In the genomic region with DNA sequence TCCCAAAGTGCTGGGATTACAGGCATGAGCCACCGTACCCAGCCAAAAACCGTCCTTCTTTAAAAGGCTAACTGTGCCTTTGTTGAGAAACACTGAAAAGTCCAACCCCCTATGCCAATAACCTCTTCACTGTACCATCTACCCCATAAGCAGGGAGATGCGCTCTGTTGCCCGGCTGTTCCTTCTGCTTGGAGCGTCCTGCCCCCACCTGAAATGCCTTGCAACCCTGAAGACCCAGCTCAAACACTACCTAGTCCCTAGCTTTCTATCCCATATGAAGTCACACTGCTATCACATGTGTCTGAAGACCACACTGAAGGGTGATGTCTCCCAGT, we compare ENCODE assay signal across 9 cellular contexts. TPM values are rescaled to one million over a fixed set of nuclear protein-coding genes. Genes with fewer than 3 reads are reported as not detected.
DNase-seq lines count a peak whose midpoint lies in the region; ATAC-seq, FAIRE-seq and TF ChIP-seq lines count a peak whose summit lies in the region.
"Had no signal": no experiment of that assay in that cellular context is flagged by ENCODE, and none has a peak within 500 bp of the region (broad histone marks: within the 10 kb centered on the region; RNA-seq: fewer than 3 reads in every experiment).

No MANE protein-coding gene starts in this region.

- TF ChIP-seq EP300 in K562 (IDR thresholded peaks at IDR 0.05; ENCODE audit: low read length): no peak

- H4K20me1 ChIP-seq in BLaER1 (peaks cover 37% of the 10 kb centered on the region), DND-41 (ENCODE audit: insufficient read depth, low read length) (peaks cover 47% of the 10 kb centered on the region), K562 (replicated peaks; ENCODE audit: control insufficient read depth, insufficient read depth, low read length) (peaks cover 12% of the 10 kb centered on the region)

- ATAC-seq in DND-41 (ENCODE audit: insufficient read depth, low read depth) (peak; percentile 49; the same call in 2 of the 3 replicates), K562 (no peak), HG03095 (IDR thresholded peaks at IDR 0.05; ENCODE audit: unreplicated experiment) (no peak)
- no peak for ATAC-seq in natural killer cell treated with Interleukin-12 subunit alpha and Interleukin-12 subunit beta and Interleukin-15 and Interleukin-18, amount 100 ng/mL, for 72 hours

- peaks cover 53% of the 10 kb centered on the region for H3K36me3 ChIP-seq in BLaER1
- H3K36me3 ChIP-seq in DND-41 (ENCODE audit: insufficient read depth, low read length): peaks cover 49% of the 10 kb centered on the region
- peaks cover 67% of the 10 kb centered on the region; the same call in 2 of the 3 replicates for H3K36me3 ChIP-seq in K562 (ENCODE audit: control insufficient read depth, insufficient read depth, low read length)
- peaks cover 32% of the 10 kb centered on the region for H3K36me3 ChIP-seq in SJCRH30

- no peak for TF ChIP-seq POLR2A in K562 (conservative IDR thresholded peaks at IDR 0.05)

- peaks cover 29 to 38% of the 10 kb centered on the region in 2 donors for H3K4me1 Mint-ChIP-seq in natural killer cell treated with Interleukin-12 subunit alpha and Interleukin-12 subunit beta and Interleukin-15 and Interleukin-18, amount 100 ng/mL, for 72 hours (ENCODE audit: low read depth in 2 of 2)

- no peaks in the 10 kb centered on the region for H3K27me3 ChIP-seq in BLaER1
- H3K27me3 ChIP-seq in DND-41 (ENCODE audit: insufficient read depth, low read length, poor library complexity): no peaks in the 10 kb centered on the region
- H3K27me3 ChIP-seq in K562 (ENCODE audit: control insufficient read depth in 2 of 2, insufficient read depth in 2 of 2, low read length in 2 of 2): no peaks in the 10 kb centered on the region
- no peaks in the 10 kb centered on the region for H3K27me3 ChIP-seq in SJCRH30

- H3K9me1 ChIP-seq in K562 (ENCODE audit: control insufficient read depth, insufficient read depth, low read length): no peaks in the 10 kb centered on the region

- H3K79me2 ChIP-seq in DND-41 (ENCODE audit: insufficient read depth, low read length): peaks cover 27% of the 10 kb centered on the region
- H3K79me2 ChIP-seq in K562 (ENCODE audit: control insufficient read depth, insufficient read depth, low read length): peaks cover 30% of the 10 kb centered on the region

- H3K4me3 Mint-ChIP-seq in natural killer cell treated with Interleukin-12 subunit alpha and Interleukin-12 subunit beta and Interleukin-15 and Interleukin-18, amount 100 ng/mL, for 72 hours: peak overlapping the region; percentile 68

- POLR2A ChIA-PET in K562 (lab: Yijun Ruan, JAX): interaction anchor here (0.6 to 1.7 kb wide), 4 partner anchors 73 to 377 kb away, joined by 3 to 7 read pairs (median 4); partner anchors contain the start of gene SNAI1

- H3K4me1 ChIP-seq in BLaER1 (peaks cover 34% of the 10 kb centered on the region), DND-41 (ENCODE audit: insufficient read depth, low read length) (no peaks in the 10 kb centered on the region), K562 (replicated peaks in 1 of 2; ENCODE audit: control insufficient read depth in 2 of 2, insufficient read depth in 2 of 2, low read length in 2 of 2) (peaks cover 4 to 20% of the 10 kb centered on the region in 2 experiments), SJCRH30 (peaks cover 18% of the 10 kb centered on the region)

- intact Hi-C loops in K562 (cut with micrococcal nuclease): loop anchor here (5.0 kb wide), 2 partner anchors 67 to 82 kb away; partner anchors contain the start of gene PEDS1

- H3K27ac Mint-ChIP-seq in natural killer cell treated with Interleukin-12 subunit alpha and Interleukin-12 subunit beta and Interleukin-15 and Interleukin-18, amount 100 ng/mL, for 72 hours: peak overlapping the region; percentile 50 to 81

- CTCF ChIA-PET in K562 (lab: Yijun Ruan, JAX; ENCODE audit: low intra/inter-chr PET ratio): interaction anchor here (1.1 to 2.4 kb wide), 5 partner anchors 84 to 474 kb away, joined by 3 to 18 read pairs (median 5); no protein-coding TSS in a partner anchor

- H3K27me3 Mint-ChIP-seq in natural killer cell treated with Interleukin-12 subunit alpha and Interleukin-12 subunit beta and Interleukin-15 and Interleukin-18, amount 100 ng/mL, for 72 hours: no peaks in the 10 kb centered on the region

- H3K4me2 ChIP-seq in BLaER1: peak overlapping the region; percentile 87
- H3K4me2 ChIP-seq in DND-41 (ENCODE audit: insufficient read depth, low read length): no peak overlapping the region
- H3K4me2 ChIP-seq in K562 (ENCODE audit: insufficient read depth, low read length): no peak overlapping the region

- peaks cover 6% of the 10 kb centered on the region for H3K36me3 Mint-ChIP-seq in natural killer cell treated with Interleukin-12 subunit alpha and Interleukin-12 subunit beta and Interleukin-15 and Interleukin-18, amount 100 ng/mL, for 72 hours

- TF ChIP-seq CTCF in DND-41 (IDR thresholded peaks at IDR 0.05; ENCODE audit: borderline replicate concordance, extremely low read depth, low read length, poor library complexity, severe bottlenecking) (no peak), K562 (IDR thresholded peaks at IDR 0.05 in 2 of 3, conservative IDR thresholded peaks at IDR 0.05 in 1 of 3; ENCODE audit: insufficient read depth in 2 of 3, low read depth in 1 of 3, low read length in 3 of 3) (no peak)

- H2AFZ ChIP-seq in DND-41 (ENCODE audit: low read depth, low read length) (no peak overlapping the region), K562 (ENCODE audit: low read depth, low read length) (no peak overlapping the region)

- H3K9me3 ChIP-seq in BLaER1: no peaks in the 10 kb centered on the region
- no peaks in the 10 kb centered on the region for H3K9me3 ChIP-seq in DND-41 (ENCODE audit: insufficient read depth, low read length, severe bottlenecking)
- no peaks in the 10 kb centered on the region for H3K9me3 ChIP-seq in K562 (replicated peaks; ENCODE audit: control insufficient read depth, insufficient read depth, low read depth, low read length)
- no peaks in the 10 kb centered on the region for H3K9me3 ChIP-seq in SJCRH30 (replicated peaks)
- H3K9me3 ChIP-seq: thoracic aorta had no signal

- H3K4me3 ChIP-seq in BLaER1: no peak overlapping the region
- no peak overlapping the region for H3K4me3 ChIP-seq in DND-41 (ENCODE audit: low read depth in 1 of 2, low read length in 2 of 2)
- H3K4me3 ChIP-seq in K562: no peak overlapping the region
- no peak overlapping the region for H3K4me3 ChIP-seq in SJCRH30

- DNase-seq in DND-41: no peak
- DNase-seq in K562 (ENCODE audit: extremely low read depth in 1 of 4, low spot score in 3 of 4): no peak
- DNase-seq in natural killer cell treated with Interleukin-12 subunit alpha and Interleukin-12 subunit beta and Interleukin-15 and Interleukin-18, amount 100 ng/mL, for 72 hours (ENCODE audit: low spot score): no peak
- no peak for DNase-seq in NCI-H526 treated with DMSO at 0.1 percent for 48 hours (lab: John Stamatoyannopoulos, UW)
- no peak for DNase-seq in NCI-H69 (lab: John Stamatoyannopoulos, UW)
- no peak for DNase-seq in SJCRH30

- FAIRE-seq in K562 (lab: Jason Lieb, UNC): no peak

- H3K9me3 Mint-ChIP-seq in natural killer cell treated with Interleukin-12 subunit alpha and Interleukin-12 subunit beta and Interleukin-15 and Interleukin-18, amount 100 ng/mL, for 72 hours: no peaks in the 10 kb centered on the region

- H3K27ac ChIP-seq in BLaER1: peak overlapping the region; percentile 55; the same call in 1 of the 2 replicates
- no peak overlapping the region for H3K27ac ChIP-seq in DND-41 (ENCODE audit: low read length)
- no peak overlapping the region for H3K27ac ChIP-seq in K562 (ENCODE audit: extremely low read depth, low read depth, low read length)
- H3K27ac ChIP-seq in SJCRH30: no peak overlapping the region
- H3K27ac ChIP-seq: thoracic aorta had no signal

- WGBS in K562 (ENCODE audit: insufficient coverage, low coverage, missing lambda C conversion rate): 61% methylated on average over 5 of the region's 5 CpGs

- H3K9ac ChIP-seq in BLaER1 (peak overlapping the region; percentile 63; the same call in 1 of the 2 replicates), DND-41 (ENCODE audit: low read depth, low read length) (no peak overlapping the region), K562 (ENCODE audit: insufficient read depth in 1 of 2, low read depth in 2 of 2, low read length in 2 of 2) (no peak overlapping the region)

- BruUV-seq in K562 (replicated peaks; lab: Mats Ljungman, UMichigan): no TSS peak

- no peak for TF ChIP-seq RAD21 in K562 (CRISPR knock-in tag; conservative IDR thresholded peaks at IDR 0.05 in 1 of 2, IDR thresholded peaks at IDR 0.05 in 1 of 2)

- in situ Hi-C loops in K562 (cut with MboI): no loop called here

RNA-seq across cellular contexts. Expression of gene UBE2V1, which starts 27.8 kb away (rescaled TPM):
- 218 and 364 TPM in 2 replicates for total RNA-seq in K562 (2011; cell fraction: chromatin; rRNA removed; ENCODE audit: low replicate concordance)
- 115 and 134 TPM in 2 replicates for total RNA-seq in K562 (2011; cell fraction: nucleolus; rRNA removed)
- total RNA-seq in K562 (2011; cell fraction: nucleoplasm; rRNA removed): 295 and 429 TPM in 2 replicates
- total RNA-seq in K562 (2014; rRNA removed): 62.8 and 94.6 TPM in 2 replicates
- total RNA-seq in K562 (2014; rRNA removed; fragmentation: Illumina TruSeq; extraction: Trizol): 93.0 and 107 TPM in 2 replicates
- total RNA-seq in K562 (2015; rRNA removed; fragmentation: Illumina TruSeq; extraction: Trizol): 93.5 and 94.9 TPM in 2 replicates
- total RNA-seq in K562 (2021): 113 and 119 TPM in 2 replicates
- polyA plus RNA-seq in K562 (2011; rRNA removed): 112 and 129 TPM in 2 replicates
- polyA plus RNA-seq in K562 (2011; cell fraction: cytosol; rRNA removed): 77.3 and 148 TPM in 2 replicates
- polyA plus RNA-seq in K562 (2011; cell fraction: nucleus; rRNA removed): 118 and 127 TPM in 2 replicates
- polyA plus RNA-seq in K562 (2012): 139 and 160 TPM in 2 replicates
- 237 and 271 TPM in 2 replicates for polyA plus RNA-seq in K562 (2014; fragmentation: Illumina TruSeq; extraction: Trizol)
- polyA plus RNA-seq in K562 (2014; fragmentation: Nextera tagmentation; extraction: Ambion mirVana): 100 to 1,000 TPM; 145 to 357 TPM
- polyA plus RNA-seq in K562 (2014; rRNA removed): 146 and 170 TPM in 2 replicates
- polyA minus RNA-seq in K562 (2011; rRNA and poly(A)+ RNA removed): 132 and 142 TPM in 2 replicates
- polyA minus RNA-seq in K562 (2011; cell fraction: cytosol; rRNA and poly(A)+ RNA removed): 41.7 and 44.1 TPM in 2 replicates
- polyA minus RNA-seq in K562 (2011; cell fraction: nucleus; rRNA and poly(A)+ RNA removed): 67.2 and 111 TPM in 2 replicates
- 100 to 1,000 TPM; 198 to 240 TPM for total RNA-seq in natural killer cell treated with Interleukin-12 subunit alpha and Interleukin-12 subunit beta and Interleukin-15 and Interleukin-18, amount 100 ng/mL, for 72 hours
- 216 and 249 TPM in 2 replicates for total RNA-seq in SJCRH30 (2014; rRNA removed; shearing (Covaris generic))
